ENCODE assay signal across 1 cellular context in genomic region chr6:64983108-64983507, GRCh38.
A peak's percentile ranks its signal among the peaks of the same experiment; 100 is the strongest.
TF ChIP-seq lines count a peak whose summit lies in the region.

No MANE protein-coding gene starts in this region.

TF ChIP-seq in SK-N-SH treated with all-trans-retinoic acid at 6 μM for 48 hours, 23 proteins besides CTCF, POLR2A, EP300 and RAD21 (continued from another document):
- TF ChIP-seq PATZ1 (CRISPR knock-in tag; IDR thresholded peaks at IDR 0.05; ENCODE audit: borderline replicate concordance) (peak; percentile 84), CSRNP3 (CRISPR knock-in tag; IDR thresholded peaks at IDR 0.05) (peak; percentile 69; the same call in 1 of the 2 replicates), ZNF8 (CRISPR knock-in tag; IDR thresholded peaks at IDR 0.05) (no peak), CREB5 (CRISPR knock-in tag; IDR thresholded peaks at IDR 0.05; ENCODE audit: low read depth) (peak; percentile 97), GLIS3 (CRISPR knock-in tag; IDR thresholded peaks at IDR 0.05) (peak; percentile 97), ZFP3 (CRISPR knock-in tag; IDR thresholded peaks at IDR 0.05) (0 out of 2 replicates have a peak, but pooled peaks have one; percentile 72), TCF4 (CRISPR knock-in tag; IDR thresholded peaks at IDR 0.05; ENCODE audit: borderline replicate concordance) (peak; percentile 56; the same call in 1 of the 2 replicates), RARB (CRISPR knock-in tag; IDR thresholded peaks at IDR 0.05) (no peak), ARNTL (CRISPR knock-in tag; IDR thresholded peaks at IDR 0.05; ENCODE audit: borderline replicate concordance, low read depth) (no peak), ESRRG (CRISPR knock-in tag; IDR thresholded peaks at IDR 0.05) (peak; percentile 97)
TF ChIP-seq in SK-N-SH treated with all-trans-retinoic acid at 6 μM for 48 hours: peak in this region for 10.
